8 cellular contexts compared by ENCODE assay signal in the genomic region with DNA sequence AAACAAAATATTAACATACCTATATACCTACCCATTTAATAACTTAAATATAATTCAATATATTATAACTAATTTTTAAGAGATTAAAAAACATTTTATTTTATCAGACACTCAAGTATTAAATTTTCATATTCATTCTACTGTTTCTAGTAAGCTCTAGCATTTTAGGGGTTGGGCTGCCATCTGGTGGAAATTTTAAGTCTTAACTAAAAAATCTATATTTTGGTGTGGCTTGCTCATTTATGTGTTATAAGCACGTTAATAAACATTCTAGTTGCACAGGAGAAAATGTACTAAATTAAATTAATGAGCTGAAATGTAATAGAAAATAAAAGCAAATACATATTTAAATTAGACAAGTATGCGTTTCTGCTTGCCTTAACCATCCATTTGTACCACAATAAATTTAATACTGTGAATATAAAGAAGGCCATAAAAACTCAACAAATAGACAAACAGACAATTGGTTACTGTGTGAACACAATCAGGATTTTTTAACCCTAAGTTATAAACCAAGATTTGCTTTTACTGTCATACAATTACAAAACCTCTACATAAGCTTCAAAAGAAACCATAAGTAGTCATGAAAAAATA.
A peak's percentile ranks its signal among the peaks of the same experiment; 100 is the strongest.
DNase-seq lines count a peak whose midpoint lies in the region; ATAC-seq and TF ChIP-seq lines count a peak whose summit lies in the region.

No MANE protein-coding gene starts in this region.

- H3K4me1 ChIP-seq in HEK293 (ENCODE audit: control insufficient read depth, insufficient read depth, low read length) (no peaks in the 10 kb centered on the region), lower lobe of right lung (no peaks in the 10 kb centered on the region)

- CTCF ChIA-PET in HEK293 (lab: Yijun Ruan, JAX) = interaction anchor here (0.6 to 4.5 kb wide), 9 partner anchors 15 to 801 kb away, joined by 3 to 30 read pairs (median 4); no protein-coding TSS in a partner anchor
- CTCF ChIA-PET in CD4-positive, alpha-beta T cell (lab: Charles Lee) = no interaction called here

- no peak overlapping the region for H3K27ac Mint-ChIP-seq in CD4-positive, alpha-beta T cell
- H3K27ac Mint-ChIP-seq in immature natural killer cell = no peak overlapping the region

- H3K36me3 Mint-ChIP-seq in CD4-positive, alpha-beta T cell (ENCODE audit: low read depth) = no peaks in the 10 kb centered on the region
- H3K36me3 Mint-ChIP-seq in immature natural killer cell = no peaks in the 10 kb centered on the region

- POLR2A ChIA-PET in HEK293 (lab: Yijun Ruan, JAX) = no interaction called here
- POLR2A ChIA-PET in CD4-positive, alpha-beta T cell (lab: Charles Lee) = no interaction called here

- H3K27ac ChIP-seq in HEK293 (ENCODE audit: extremely low read depth, low read depth, low read length) = no peak overlapping the region
- H3K27ac ChIP-seq in lower lobe of right lung = no peak overlapping the region
- H3K27ac ChIP-seq in CD4-positive, alpha-beta T cell (ENCODE audit: low read depth, low read length) = no peak overlapping the region

- DNase-seq in NCI-H345 treated with DMSO at 0.1 percent for 48 hours (lab: John Stamatoyannopoulos, UW; ENCODE audit: unreplicated experiment) = peak; percentile 15
- DNase-seq in amniotic epithelial cell (ENCODE audit: low read depth) = peak; percentile 61
- DNase-seq in lower lobe of right lung = no peak
- DNase-seq in NK-92 (lab: John Stamatoyannopoulos, UW; ENCODE audit: unreplicated experiment) = no peak
- DNase-seq in CD4-positive, alpha-beta T cell = no peak
- no peak for DNase-seq in immature natural killer cell

- H3K9me3 ChIP-seq in HEK293 (ENCODE audit: control insufficient read depth, insufficient read depth, low read depth, low read length) = no peaks in the 10 kb centered on the region; the same call in 1 of the 2 replicates
- H3K9me3 ChIP-seq in lower lobe of right lung = no peaks in the 10 kb centered on the region
- H3K9me3 ChIP-seq in CD4-positive, alpha-beta T cell (ENCODE audit: control insufficient read depth, low read length) = no peaks in the 10 kb centered on the region

- H3K36me3 ChIP-seq in HEK293 (ENCODE audit: control insufficient read depth in 2 of 2, insufficient read depth in 1 of 2, low read length in 2 of 2) (no peaks in the 10 kb centered on the region), lower lobe of right lung (no peaks in the 10 kb centered on the region)

- no peaks in the 10 kb centered on the region for H3K27me3 Mint-ChIP-seq in CD4-positive, alpha-beta T cell
- peaks cover 0 to 2% (median 2%) of the 10 kb centered on the region in 3 donors for H3K27me3 Mint-ChIP-seq in immature natural killer cell (ENCODE audit: low read depth in 3 of 3)

- TF ChIP-seq CTCF in HEK293 (tag by site-specific recombination; IDR thresholded peaks at IDR 0.05) (no peak), lower lobe of right lung (IDR thresholded peaks at IDR 0.05) (peak; percentile 34)
- TF ChIP-seq CTCF in CD4-positive, alpha-beta T cell (IDR thresholded peaks at IDR 0.05) = no peak

- H3K27me3 ChIP-seq in lower lobe of right lung (ENCODE audit: low read depth) = no peaks in the 10 kb centered on the region
- no peaks in the 10 kb centered on the region for H3K27me3 ChIP-seq in CD4-positive, alpha-beta T cell (ENCODE audit: control insufficient read depth, insufficient read depth, low read length)

- ATAC-seq in lower lobe of right lung (no peak), GM18909 (IDR thresholded peaks at IDR 0.05; ENCODE audit: poor library complexity, unreplicated experiment) (no peak)
- ATAC-seq in CD4-positive, alpha-beta T cell (ENCODE audit: poor library complexity) = no peak

- H3K4me3 ChIP-seq in HEK293 (ENCODE audit: low read depth, low read length) = no peak overlapping the region
- H3K4me3 ChIP-seq in lower lobe of right lung = no peak overlapping the region

- peaks cover 7% of the 10 kb centered on the region for H3K9me3 Mint-ChIP-seq in CD4-positive, alpha-beta T cell
- peaks cover 7 to 41% (median 13%) of the 10 kb centered on the region in 6 donors for H3K9me3 Mint-ChIP-seq in immature natural killer cell

- H3K4me3 Mint-ChIP-seq in CD4-positive, alpha-beta T cell = no peak overlapping the region
- no peak overlapping the region for H3K4me3 Mint-ChIP-seq in immature natural killer cell

- intact Hi-C loops in lower lobe of right lung (cut with DNase I) = loop anchor here (10.0 kb wide), 1 partner anchor 422 kb away; no protein-coding TSS in a partner anchor
- intact Hi-C loops in CD4-positive, alpha-beta T cell (cut with DNase I, micrococcal nuclease) = no loop called here

- H3K4me1 Mint-ChIP-seq in CD4-positive, alpha-beta T cell (ENCODE audit: low read depth) = no peaks in the 10 kb centered on the region
- no peaks in the 10 kb centered on the region for H3K4me1 Mint-ChIP-seq in immature natural killer cell

TF ChIP-seq in HEK293, 187 proteins besides CTCF, POLR2A, EP300 and RAD21:
- no peak for TF ChIP-seq ZNF76 (tag by site-specific recombination; IDR thresholded peaks at IDR 0.05; ENCODE audit: borderline replicate concordance, low read depth)
- peak; percentile 67 for TF ChIP-seq ZNF654 (tag by site-specific recombination; IDR thresholded peaks at IDR 0.05; ENCODE audit: low read depth)
- no peak for TF ChIP-seq FEZF1 (tag by site-specific recombination; IDR thresholded peaks at IDR 0.05)

Comparison
In these comparisons a context has a peak if more than half of its experiments do, and no peak if none do; other contexts are left out.
1. DNase-seq: peak in NCI-H345 treated with DMSO at 0.1 percent for 48 hours (single experiment) and amniotic epithelial cell (single experiment); none in lower lobe of right lung (single experiment), NK-92 (single experiment), CD4-positive, alpha-beta T cell (0 of 10) and immature natural killer cell (0 of 3).